ENCODE assay signal across 18 cellular contexts in the genomic region with DNA sequence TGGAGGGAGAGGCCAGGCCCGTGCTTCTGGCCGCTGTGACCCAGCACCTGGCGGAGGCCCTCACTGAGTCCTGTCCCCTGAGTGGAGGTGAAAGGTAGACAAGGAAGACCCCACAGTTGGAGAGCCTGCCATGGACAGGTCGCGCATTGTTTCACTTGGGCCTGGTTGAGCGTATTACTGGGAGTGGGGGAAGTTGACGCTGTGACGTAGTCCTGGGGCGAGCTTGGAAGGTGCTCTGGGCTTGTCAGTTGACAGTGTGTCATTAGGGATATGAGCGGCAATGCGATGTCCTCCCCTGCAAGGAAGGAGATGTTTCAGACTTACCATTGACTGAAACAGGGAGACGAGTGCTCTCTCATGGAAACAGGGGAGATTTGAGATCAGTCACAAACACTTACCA.
A peak's percentile ranks its signal among the peaks of the same experiment; 100 is the strongest.
DNase-seq lines count a peak whose midpoint lies in the region; ATAC-seq and TF ChIP-seq lines count a peak whose summit lies in the region.
"Had no signal": no experiment of that assay in that cellular context is flagged by ENCODE, and none has a peak within 500 bp of the region (broad histone marks: within the 10 kb centered on the region; RNA-seq: fewer than 3 reads in every experiment).

No MANE protein-coding gene starts in this region.

- intact Hi-C loops in CD14-positive monocyte (cut with micrococcal nuclease): loop anchor here (5.0 to 10.0 kb wide), 2 partner anchors 44 to 51 kb away; no protein-coding TSS in a partner anchor
- intact Hi-C loops in CD4-positive, alpha-beta memory T cell (cut with micrococcal nuclease): no loop called here

- no peak overlapping the region for H2AFZ ChIP-seq in Karpas-422 (ENCODE audit: low read length)

- no peaks in the 10 kb centered on the region for H4K20me1 ChIP-seq in Karpas-422 (ENCODE audit: insufficient read depth, low read depth, low read length)

- H3K4me2 ChIP-seq in Karpas-422 (ENCODE audit: low read depth, low read length, poor library complexity, severe bottlenecking): peak overlapping the region; percentile 38

- CTCF ChIA-PET in CD4-positive, alpha-beta memory T cell (lab: Charles Lee; ENCODE audit: partially characterized antibody): no interaction called here

- H3K27me3 ChIP-seq in Karpas-422 (ENCODE audit: low read length): no peaks in the 10 kb centered on the region
- no peaks in the 10 kb centered on the region for H3K27me3 ChIP-seq in layer of hippocampus (ENCODE audit: control insufficient read depth, insufficient read depth, low read length)
- no peaks in the 10 kb centered on the region for H3K27me3 ChIP-seq in CD4-positive, alpha-beta memory T cell (ENCODE audit: insufficient read depth, low read length)
- H3K27me3 ChIP-seq: colonic mucosa had no signal

- DNase-seq in CD14-positive monocyte (ENCODE audit: low spot score) (peak; percentile 65), Karpas-422 (no peak), NCI-H146 (lab: John Stamatoyannopoulos, UW) (no peak)
- no peak for DNase-seq in stimulated activated effector memory CD8-positive, alpha-beta T cell treated with anti-CD3 and anti-CD28 coated beads, Interleukin-12 subunit alpha, Interleukin-12 subunit beta, amount 100 ng/mL, for 72 hours (ENCODE audit: low spot score in 2 of 2)
- no peak for DNase-seq in CD4-positive, alpha-beta memory T cell
- DNase-seq: activated CD4-positive, CD25-positive, alpha-beta regulatory T cell treated with anti-CD3 and anti-CD28 coated beads, Interleukin-2, amount 50 U/mL, for 72 hours; activated naive CD8-positive, alpha-beta T cell treated with anti-CD3 and anti-CD28 coated beads for 36 hours; Calu3; colonic mucosa; endodermal cell; HFFc6; NCI-H1694; NCI-H2171 treated with DMSO at 0.1 percent for 48 hours; NCI-H526; retina had no signal

- H3K27ac Mint-ChIP-seq in CD14-positive monocyte: peak overlapping the region; percentile 88 to 96 (median 91)
- H3K27ac Mint-ChIP-seq in stimulated activated effector memory CD8-positive, alpha-beta T cell treated with anti-CD3 and anti-CD28 coated beads, Interleukin-12 subunit alpha, Interleukin-12 subunit beta, amount 100 ng/mL, for 72 hours: peak overlapping the region; percentile 7
- no peak overlapping the region for H3K27ac Mint-ChIP-seq in CD4-positive, alpha-beta memory T cell
- H3K27ac Mint-ChIP-seq: endodermal cell, HFFc6 had no signal

- H3K27ac ChIP-seq in Karpas-422 (ENCODE audit: low read length) (no peak overlapping the region), layer of hippocampus (ENCODE audit: low read depth, low read length) (peak overlapping the region; percentile 31)
- H3K27ac ChIP-seq in CD4-positive, alpha-beta memory T cell (ENCODE audit: low read depth, low read length): no peak overlapping the region
- H3K27ac ChIP-seq: colonic mucosa, thoracic aorta had no signal

- no peak overlapping the region for H3K4me3 ChIP-seq in Karpas-422 (ENCODE audit: low read length)
- no peak overlapping the region for H3K4me3 ChIP-seq in CD4-positive, alpha-beta memory T cell (ENCODE audit: low read length in 2 of 2)
- H3K4me3 ChIP-seq: colonic mucosa, thoracic aorta had no signal

- peaks cover 7 to 11% of the 10 kb centered on the region in 2 donors for H3K36me3 Mint-ChIP-seq in CD14-positive monocyte
- no peaks in the 10 kb centered on the region for H3K36me3 Mint-ChIP-seq in stimulated activated effector memory CD8-positive, alpha-beta T cell treated with anti-CD3 and anti-CD28 coated beads, Interleukin-12 subunit alpha, Interleukin-12 subunit beta, amount 100 ng/mL, for 72 hours
- H3K36me3 Mint-ChIP-seq in CD4-positive, alpha-beta memory T cell: no peaks in the 10 kb centered on the region
- H3K36me3 Mint-ChIP-seq: activated naive CD8-positive, alpha-beta T cell treated with anti-CD3 and anti-CD28 coated beads for 36 hours had no signal

- no peaks in the 10 kb centered on the region for H3K36me3 ChIP-seq in Karpas-422 (ENCODE audit: insufficient read depth, low read length)
- H3K36me3 ChIP-seq in CD4-positive, alpha-beta memory T cell (ENCODE audit: insufficient read depth, low read length): no peaks in the 10 kb centered on the region
- H3K36me3 ChIP-seq: colonic mucosa, thoracic aorta had no signal

- POLR2A ChIA-PET in CD4-positive, alpha-beta memory T cell (lab: Charles Lee; ENCODE audit: partially characterized antibody): no interaction called here

- H3K4me3 Mint-ChIP-seq in CD14-positive monocyte: peak overlapping the region in 1 of 2 donors; percentile 82
- H3K4me3 Mint-ChIP-seq in stimulated activated effector memory CD8-positive, alpha-beta T cell treated with anti-CD3 and anti-CD28 coated beads, Interleukin-12 subunit alpha, Interleukin-12 subunit beta, amount 100 ng/mL, for 72 hours: no peak overlapping the region
- H3K4me3 Mint-ChIP-seq in CD4-positive, alpha-beta memory T cell: no peak overlapping the region
- H3K4me3 Mint-ChIP-seq: activated naive CD8-positive, alpha-beta T cell treated with anti-CD3 and anti-CD28 coated beads for 36 hours; endodermal cell; HFFc6 had no signal

- ATAC-seq in stimulated activated effector memory CD8-positive, alpha-beta T cell treated with anti-CD3 and anti-CD28 coated beads, Interleukin-12 subunit alpha, Interleukin-12 subunit beta, amount 100 ng/mL, for 72 hours: no peak
- ATAC-seq in HG03378 (IDR thresholded peaks at IDR 0.05; ENCODE audit: unreplicated experiment): no peak

- H3K9me3 Mint-ChIP-seq in CD14-positive monocyte: no peaks in the 10 kb centered on the region
- H3K9me3 Mint-ChIP-seq in stimulated activated effector memory CD8-positive, alpha-beta T cell treated with anti-CD3 and anti-CD28 coated beads, Interleukin-12 subunit alpha, Interleukin-12 subunit beta, amount 100 ng/mL, for 72 hours: no peaks in the 10 kb centered on the region
- no peaks in the 10 kb centered on the region for H3K9me3 Mint-ChIP-seq in CD4-positive, alpha-beta memory T cell
- H3K9me3 Mint-ChIP-seq: activated naive CD8-positive, alpha-beta T cell treated with anti-CD3 and anti-CD28 coated beads for 36 hours; endodermal cell; HFFc6 had no signal

- H3K9me3 ChIP-seq in Karpas-422 (ENCODE audit: low read length): no peaks in the 10 kb centered on the region
- H3K9me3 ChIP-seq in CD4-positive, alpha-beta memory T cell (ENCODE audit: control insufficient read depth in 1 of 2, low read length in 2 of 2): no peaks in the 10 kb centered on the region
- H3K9me3 ChIP-seq: colonic mucosa, thoracic aorta had no signal

- TF ChIP-seq CTCF in CD14-positive monocyte (IDR thresholded peaks at IDR 0.05): no peak

- peaks cover 49% of the 10 kb centered on the region for H3K4me1 Mint-ChIP-seq in CD14-positive monocyte
- no peaks in the 10 kb centered on the region for H3K4me1 Mint-ChIP-seq in stimulated activated effector memory CD8-positive, alpha-beta T cell treated with anti-CD3 and anti-CD28 coated beads, Interleukin-12 subunit alpha, Interleukin-12 subunit beta, amount 100 ng/mL, for 72 hours
- H3K4me1 Mint-ChIP-seq in CD4-positive, alpha-beta memory T cell: peaks cover 0 to 1% (median 0%) of the 10 kb centered on the region in 4 donors

- peaks cover 4 to 9% (median 5%) of the 10 kb centered on the region in 3 donors for H3K27me3 Mint-ChIP-seq in CD14-positive monocyte (ENCODE audit: low read depth in 3 of 3)
- peaks cover 4 to 6% of the 10 kb centered on the region in 2 donors for H3K27me3 Mint-ChIP-seq in CD4-positive, alpha-beta memory T cell
- H3K27me3 Mint-ChIP-seq: activated naive CD8-positive, alpha-beta T cell treated with anti-CD3 and anti-CD28 coated beads for 36 hours had no signal

- H3K79me2 ChIP-seq in Karpas-422 (ENCODE audit: low read length): no peaks in the 10 kb centered on the region

- H3K9me2 ChIP-seq in Karpas-422 (replicated peaks; ENCODE audit: insufficient read depth, low read length): no peaks in the 10 kb centered on the region

- H3K4me1 ChIP-seq in Karpas-422 (ENCODE audit: low read length): peaks cover 30% of the 10 kb centered on the region
- H3K4me1 ChIP-seq in CD4-positive, alpha-beta memory T cell (ENCODE audit: insufficient read depth, low read length): no peaks in the 10 kb centered on the region
- H3K4me1 ChIP-seq: colonic mucosa had no signal

- H3K9ac ChIP-seq in Karpas-422 (ENCODE audit: low read length): no peak overlapping the region

Comparison
In these comparisons a context has a peak if more than half of its experiments do, and no peak if none do; other contexts are left out.
1. H3K27ac Mint-ChIP-seq: peak in CD14-positive monocyte (7 of 7) and stimulated activated effector memory CD8-positive, alpha-beta T cell treated with anti-CD3 and anti-CD28 coated beads, Interleukin-12 subunit alpha, Interleukin-12 subunit beta, amount 100 ng/mL, for 72 hours (single experiment); none in CD4-positive, alpha-beta memory T cell (0 of 7).